In genomic region chr5:177303121-177303924, GRCh38 we compare ENCODE assay signal across 8 cellular contexts. TPM values are rescaled to one million over a fixed set of nuclear protein-coding genes. Genes with fewer than 3 reads are reported as not detected.
DNase-seq lines count a peak whose midpoint lies in the region; ATAC-seq and TF ChIP-seq lines count a peak whose summit lies in the region.

TSS of gene PRELID1 (plus strand) at chr5:177303799. CDS start at chr5:177303986, 187 bp downstream.
TSS of gene RAB24 (minus strand) at chr5:177303719. CDS start at chr5:177303288, 431 bp downstream.

- peak within 1 kb of the TSS; percentile 98 to 99 for H3K9ac ChIP-seq in colonic mucosa (ENCODE audit: low read depth in 2 of 2, low read length in 2 of 2)

- DNase-seq in AG04450 (ENCODE audit: low read depth, low spot score) (peak; percentile 46), NCI-H510A treated with DMSO at 0.1 percent for 48 hours (lab: John Stamatoyannopoulos, UW) (peak; percentile 30), colonic mucosa (peak; percentile 90), left kidney (ENCODE audit: low read depth, low spot score) (peak; percentile 95)
- peak; percentile 93 for DNase-seq in activated CD4-positive, alpha-beta T cell treated with anti-CD3 and anti-CD28 coated beads for 48 hours
- peak; percentile 92 to 93 for DNase-seq in stimulated activated CD4-positive, alpha-beta T cell treated with anti-CD3 and anti-CD28 coated beads, Interleukin-2, amount 100 ng/mL, for 24 hours

- intact Hi-C loops in colonic mucosa (cut with DNase I) = no loop called here

- H3K27ac ChIP-seq in AG04450 (ENCODE audit: low read depth, low read length) (peak within 1 kb of the TSS; percentile 47), colonic mucosa (peak within 1 kb of the TSS; percentile 89)

- H3K27me3 ChIP-seq in AG04450 (ENCODE audit: control insufficient read depth, insufficient read depth, low read length) (no peaks in the 10 kb centered on the region), colonic mucosa (no peaks in the 10 kb centered on the region)

- peak; percentile 59 for ATAC-seq in GM18867 (IDR thresholded peaks at IDR 0.05; ENCODE audit: unreplicated experiment)
- ATAC-seq in HG03108 (IDR thresholded peaks at IDR 0.05; ENCODE audit: unreplicated experiment) = peak; percentile 52

- H3K9me3 ChIP-seq in AG04450 (ENCODE audit: control insufficient read depth, insufficient read depth, low read length) = no peaks in the 10 kb centered on the region; the same call in 1 of the 2 replicates
- H3K9me3 ChIP-seq in colonic mucosa = no peaks in the 10 kb centered on the region

- TF ChIP-seq CTCF in AG04450 (IDR thresholded peaks at IDR 0.05; ENCODE audit: low read depth, low read length) (peak; percentile 36), colonic mucosa (IDR thresholded peaks at IDR 0.05) (peak; percentile 11)

- peaks cover 36% of the 10 kb centered on the region for H3K4me1 ChIP-seq in colonic mucosa

- H3K4me3 ChIP-seq in AG04450 (ENCODE audit: low read depth, low read length) (peak within 1 kb of the TSS; percentile 89), colonic mucosa (peak within 1 kb of the TSS; percentile 95)

- peaks cover 6% of the 10 kb centered on the region for H3K36me3 ChIP-seq in colonic mucosa

- CTCF ChIA-PET in AG04450 (lab: Charles Lee) = interaction anchor here (1.0 to 4.0 kb wide), 4 partner anchors 10 to 229 kb away, joined by 3 to 33 read pairs (median 4); no protein-coding TSS in a partner anchor

- POLR2A ChIA-PET in AG04450 (lab: Yijun Ruan, JAX) = interaction anchor here (0.6 to 1.2 kb wide), 2 partner anchors 9 to 183 kb away, joined by 4 to 7 read pairs; no protein-coding TSS in a partner anchor

RNA-seq across cellular contexts. Expression of gene PRELID1, which starts in this region (rescaled TPM):
- polyA plus RNA-seq in AG04450 (2011; rRNA removed) = 135 and 158 TPM in 2 replicates
- 84.1 and 108 TPM in 2 replicates for polyA minus RNA-seq in AG04450 (2011; rRNA and poly(A)+ RNA removed)
- total RNA-seq in colonic mucosa = 100 to 1,000 TPM; 245 to 396 TPM

RNA-seq across cellular contexts. Expression of gene RAB24, which starts in this region (rescaled TPM):
- polyA plus RNA-seq in AG04450 (2011; rRNA removed) = 35.4 and 38.8 TPM in 2 replicates
- 12.2 and 15.5 TPM in 2 replicates for polyA minus RNA-seq in AG04450 (2011; rRNA and poly(A)+ RNA removed)
- total RNA-seq in colonic mucosa = 10 to 100 TPM; 32.9 to 39.5 TPM

Comparison
In these comparisons a context has a peak if more than half of its experiments do, and no peak if none do; other contexts are left out.
1. Peak in every context shown above with its lines: DNase-seq, ATAC-seq, H3K4me3 ChIP-seq and H3K27ac ChIP-seq.
2. DNase-seq: peak in every context shown above with its lines; median percentile 95 in left kidney; 93 in activated CD4-positive, alpha-beta T cell treated with anti-CD3 and anti-CD28 coated beads for 48 hours; 92 in stimulated activated CD4-positive, alpha-beta T cell treated with anti-CD3 and anti-CD28 coated beads, Interleukin-2, amount 100 ng/mL, for 24 hours; 90 in colonic mucosa; 46 in AG04450; 30 in NCI-H510A treated with DMSO at 0.1 percent for 48 hours.